Comparison of ENCODE assay signal across 8 cellular contexts in genomic region chr2:32039447-32040219, GRCh38. TPM values are rescaled to one million over a fixed set of nuclear protein-coding genes. Genes with fewer than 3 reads are reported as not detected.
DNase-seq lines count a peak whose midpoint lies in the region; ATAC-seq and TF ChIP-seq lines count a peak whose summit lies in the region.

Gene DPY30 (minus strand): TSS chr2:32039805. CDS start chr2:32039456, 349 bp downstream.

- H3K4me3 ChIP-seq in cardiac fibroblast (replicated peaks in 1 of 2; ENCODE audit: low read depth in 2 of 2, low read length in 2 of 2), result peak within 1 kb of the TSS; percentile 90 to 95

- H3K27ac Mint-ChIP-seq in activated B cell treated with CpG ODN at 0.5 μM for 24 hours (peak within 1 kb of the TSS; percentile 91), immature natural killer cell (peak within 1 kb of the TSS; percentile 78 to 99 (median 96))

- H3K4me3 Mint-ChIP-seq in activated B cell treated with CpG ODN at 0.5 μM for 24 hours, result peak within 1 kb of the TSS; percentile 84
- peak within 1 kb of the TSS; percentile 89 to 99 (median 89) for H3K4me3 Mint-ChIP-seq in immature natural killer cell

- H3K9me3 Mint-ChIP-seq in activated B cell treated with CpG ODN at 0.5 μM for 24 hours (no peaks in the 10 kb centered on the region), immature natural killer cell (no peaks in the 10 kb centered on the region)

- peak; percentile 88 for ATAC-seq in GM19025 (IDR thresholded peaks at IDR 0.05; ENCODE audit: low read depth, unreplicated experiment)
- peak; percentile 94 for ATAC-seq in HG03280 (IDR thresholded peaks at IDR 0.05; ENCODE audit: unreplicated experiment)
- ATAC-seq in activated B cell treated with CpG ODN at 0.5 μM for 24 hours (ENCODE audit: low read depth), result peak; percentile 92

- intact Hi-C loops in activated B cell treated with CpG ODN at 0.5 μM for 24 hours (cut with micrococcal nuclease), result loop anchor here (1.0 kb wide), 4 partner anchors 24 to 126 kb away; partner anchors contain the start of genes MEMO1, SLC30A6 and SPAST

- H3K4me1 Mint-ChIP-seq in activated B cell treated with CpG ODN at 0.5 μM for 24 hours (peaks cover 17% of the 10 kb centered on the region), immature natural killer cell (peaks cover 18 to 27% of the 10 kb centered on the region in 2 donors)

- H3K36me3 Mint-ChIP-seq in activated B cell treated with CpG ODN at 0.5 μM for 24 hours (ENCODE audit: low read depth) (peaks cover 13% of the 10 kb centered on the region), immature natural killer cell (no peaks in the 10 kb centered on the region)

- POLR2A ChIA-PET in activated B cell treated with CpG ODN at 0.5 μM for 24 hours (lab: Charles Lee), result interaction anchor here (0.6 to 4.1 kb wide), 18 partner anchors 9 to 1893 kb away, joined by 3 to 106 read pairs (median 5); partner anchors contain the start of genes MEMO1, SLC30A6, SPAST and YPEL5

- CTCF ChIA-PET in activated B cell treated with CpG ODN at 0.5 μM for 24 hours (lab: Charles Lee), result interaction anchor here (0.6 to 1.7 kb wide), 3 partner anchors 21 to 154 kb away, joined by 3 to 8 read pairs (median 3); partner anchors contain the start of gene SPAST

- peak; percentile 81 for DNase-seq in AG09319 (ENCODE audit: extremely low read depth, low read depth)
- peak; percentile 77 for DNase-seq in NCI-H345 treated with DMSO at 0.1 percent for 48 hours (lab: John Stamatoyannopoulos, UW; ENCODE audit: unreplicated experiment)
- peak; percentile 88 for DNase-seq in activated B cell treated with CpG ODN at 0.5 μM for 24 hours
- peak; percentile 94 to 96 for DNase-seq in cardiac fibroblast (ENCODE audit: low read depth in 2 of 2)
- peak; percentile 88 to 91 (median 89) for DNase-seq in immature natural killer cell
- peak; percentile 77 for DNase-seq in smooth muscle cell of the brain vasculature (ENCODE audit: low read depth, low spot score)

- no peak for TF ChIP-seq CTCF in AG09319 (IDR thresholded peaks at IDR 0.05; ENCODE audit: low read depth, low read length)
- no peak for TF ChIP-seq CTCF in activated B cell treated with CpG ODN at 0.5 μM for 24 hours (IDR thresholded peaks at IDR 0.05)
- no peak for TF ChIP-seq CTCF in cardiac fibroblast (IDR thresholded peaks at IDR 0.05; ENCODE audit: low read depth, low read length)

- H3K27me3 Mint-ChIP-seq in activated B cell treated with CpG ODN at 0.5 μM for 24 hours (no peaks in the 10 kb centered on the region), immature natural killer cell (ENCODE audit: low read depth in 3 of 3) (peaks cover 4 to 8% (median 6%) of the 10 kb centered on the region in 3 donors)

RNA-seq across cellular contexts. Expression of gene DPY30, which starts in this region (rescaled TPM):
- total RNA-seq in activated B cell treated with CpG ODN at 0.5 μM for 24 hours, result 36.2 and 37.6 TPM in 2 replicates
- 100 to 1,000 TPM; 130 to 163 (median 160) TPM for polyA plus RNA-seq in immature natural killer cell

Comparison
In these comparisons a context has a peak if more than half of its experiments do, and no peak if none do; other contexts are left out.
1. Peak in every context shown above with its lines: DNase-seq, ATAC-seq and H3K4me3 ChIP-seq.